In the genomic region with DNA sequence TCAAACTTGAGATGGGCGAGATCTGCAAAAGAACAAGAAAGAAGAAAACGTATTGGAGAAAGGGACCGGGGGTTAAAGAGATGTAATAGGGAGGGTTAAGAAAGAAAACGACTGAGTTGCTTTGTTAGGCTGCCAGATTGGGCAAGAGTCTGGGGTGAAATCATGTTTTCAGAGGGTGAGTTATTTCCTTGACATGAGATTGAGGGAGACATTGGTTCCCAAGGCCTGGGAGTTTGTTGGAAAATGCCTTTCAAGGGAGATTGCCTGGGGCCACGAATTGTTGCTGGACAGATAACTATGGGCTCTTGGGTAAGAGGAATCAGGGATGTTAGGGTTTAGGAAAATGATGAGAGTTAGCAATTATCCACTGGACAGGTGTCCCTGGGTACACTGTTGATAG, we compare ENCODE assay signal across 20 cellular contexts. TPM values are rescaled to one million over a fixed set of nuclear protein-coding genes. Genes with fewer than 3 reads are reported as not detected.
DNase-seq lines count a peak whose midpoint lies in the region; ATAC-seq and TF ChIP-seq lines count a peak whose summit lies in the region.
"Had no signal": no experiment of that assay in that cellular context is flagged by ENCODE, and none has a peak within 500 bp of the region (broad histone marks: within the 10 kb centered on the region; RNA-seq: fewer than 3 reads in every experiment).

No MANE protein-coding gene starts in this region.

- peaks cover 23% of the 10 kb centered on the region for H3K27me3 Mint-ChIP-seq in WTC11 (ENCODE audit: low read depth)

- ATAC-seq in WTC11 = no peak
- ATAC-seq in omental fat pad (ENCODE audit: low FRiP score) = peak; percentile 44
- no peak for ATAC-seq in HG02642 (IDR thresholded peaks at IDR 0.05; ENCODE audit: poor library complexity, unreplicated experiment)
- ATAC-seq: activated CD8-positive, alpha-beta T cell treated with anti-CD3 and anti-CD28 coated beads, Interleukin-2, amount 10 ng/mL, durations not matched to agents 7 days and 5 days; activated T-cell treated with anti-CD3 and anti-CD28 coated beads, Interleukin-2, amount 50 U/mL, for 72 hours; effector memory CD8-positive, alpha-beta T cell; gastrocnemius medialis; naive thymus-derived CD8-positive, alpha-beta T cell had no signal

- H3K9me3 Mint-ChIP-seq in WTC11 = no peaks in the 10 kb centered on the region
- H3K9me3 Mint-ChIP-seq: activated T-cell treated with anti-CD3 and anti-CD28 coated beads, Interleukin-2, amount 50 U/mL, for 72 hours; effector memory CD8-positive, alpha-beta T cell had no signal

- H3K27ac Mint-ChIP-seq in WTC11 = no peak overlapping the region
- H3K27ac Mint-ChIP-seq: activated CD8-positive, alpha-beta T cell treated with anti-CD3 and anti-CD28 coated beads, Interleukin-2, amount 10 ng/mL, durations not matched to agents 7 days and 5 days; activated T-cell treated with anti-CD3 and anti-CD28 coated beads, Interleukin-2, amount 50 U/mL, for 72 hours; effector memory CD8-positive, alpha-beta T cell had no signal

- no peaks in the 10 kb centered on the region for H3K36me3 Mint-ChIP-seq in WTC11

- H3K4me3 ChIP-seq in fibroblast of the aortic adventitia (ENCODE audit: low read depth, low read length) = no peak overlapping the region
- H3K4me3 ChIP-seq: lower lobe of right lung had no signal

- CTCF ChIA-PET in WTC11 (lab: Charles Lee) = interaction anchor here (0.9 to 3.4 kb wide), 3 partner anchors 18 to 41 kb away, joined by 4 to 14 read pairs (median 6); no protein-coding TSS in a partner anchor
- CTCF ChIA-PET in GM10248 (lab: Yijun Ruan, JAX) = interaction anchor here (1.5 to 3.6 kb wide), 2 partner anchors 9 to 26 kb away, joined by 4 to 9 read pairs; no protein-coding TSS in a partner anchor

- H3K4me1 Mint-ChIP-seq in WTC11 = peaks cover 17% of the 10 kb centered on the region

- peak overlapping the region; percentile 67 for H3K4me3 Mint-ChIP-seq in WTC11
- H3K4me3 Mint-ChIP-seq: activated CD8-positive, alpha-beta T cell treated with anti-CD3 and anti-CD28 coated beads, Interleukin-2, amount 10 ng/mL, durations not matched to agents 7 days and 5 days; activated T-cell treated with anti-CD3 and anti-CD28 coated beads, Interleukin-2, amount 50 U/mL, for 72 hours had no signal

- DNase-seq in ELR (ENCODE audit: low read depth) (peak; percentile 42), WTC11 (ENCODE audit: low spot score) (no peak), fibroblast of the aortic adventitia (ENCODE audit: low read depth) (peak; percentile 4), omental fat pad (ENCODE audit: low spot score) (no peak), GM10248 (ENCODE audit: extremely low spot score) (no peak), NCI-H2171 treated with DMSO at 0.1 percent for 48 hours (lab: John Stamatoyannopoulos, UW) (no peak), NCI-H1694 (lab: John Stamatoyannopoulos, UW) (no peak)
- DNase-seq: activated CD8-positive, alpha-beta T cell treated with anti-CD3 and anti-CD28 coated beads, Interleukin-2, amount 10 ng/mL, durations not matched to agents 7 days and 5 days; activated T-cell treated with anti-CD3 and anti-CD28 coated beads, Interleukin-2, amount 50 U/mL, for 72 hours; Calu3; central memory CD4-positive, alpha-beta T cell; effector memory CD8-positive, alpha-beta T cell; gastrocnemius medialis; lower lobe of right lung; naive thymus-derived CD8-positive, alpha-beta T cell; NCI-H2081 treated with DMSO at 0.1 percent for 48 hours; stimulated activated CD4-positive, alpha-beta T cell treated with anti-CD3 and anti-CD28 coated beads, Interleukin-15, amount 100 ng/mL, for 24 hours; stomach had no signal

- POLR2A ChIA-PET in WTC11 (lab: Charles Lee) (interaction anchor here (1.0 to 1.6 kb wide), 3 partner anchors 18 to 34 kb away, joined by 3 to 9 read pairs (median 6); a partner anchor contains a TSS), GM10248 (lab: Yijun Ruan, JAX) (no interaction called here)

- no peak for TF ChIP-seq CTCF in WTC11 (IDR thresholded peaks at IDR 0.05)
- no peak for TF ChIP-seq CTCF in fibroblast of the aortic adventitia (IDR thresholded peaks at IDR 0.05; ENCODE audit: insufficient read depth, low read length)
- TF ChIP-seq CTCF in omental fat pad (IDR thresholded peaks at IDR 0.05) = no peak
- no peak for TF ChIP-seq CTCF in GM10248 (IDR thresholded peaks at IDR 0.05; ENCODE audit: control extremely low read depth, extremely low read depth, low read depth, missing control alignments)

TF ChIP-seq in WTC11, 78 proteins besides CTCF, POLR2A, EP300 and RAD21 (continues in another document):
- TF ChIP-seq, protein P1, sequence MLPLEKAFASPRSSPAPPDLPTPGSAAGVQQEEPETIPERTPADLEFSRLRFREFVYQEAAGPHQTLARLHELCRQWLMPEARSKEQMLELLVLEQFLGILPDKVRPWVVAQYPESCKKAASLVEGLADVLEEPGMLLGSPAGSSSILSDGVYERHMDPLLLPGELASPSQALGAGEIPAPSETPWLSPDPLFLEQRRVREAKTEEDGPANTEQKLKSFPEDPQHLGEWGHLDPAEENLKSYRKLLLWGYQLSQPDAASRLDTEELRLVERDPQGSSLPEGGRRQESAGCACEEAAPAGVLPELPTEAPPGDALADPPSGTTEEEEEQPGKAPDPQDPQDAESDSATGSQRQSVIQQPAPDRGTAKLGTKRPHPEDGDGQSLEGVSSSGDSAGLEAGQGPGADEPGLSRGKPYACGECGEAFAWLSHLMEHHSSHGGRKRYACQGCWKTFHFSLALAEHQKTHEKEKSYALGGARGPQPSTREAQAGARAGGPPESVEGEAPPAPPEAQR (CRISPR knock-in tag; IDR thresholded peaks at IDR 0.05) = no peak
- TF ChIP-seq TP53 (CRISPR knock-in tag; IDR thresholded peaks at IDR 0.05) = no peak
- no peak for TF ChIP-seq ZNF232 (CRISPR knock-in tag; IDR thresholded peaks at IDR 0.05)
- no peak for TF ChIP-seq TEAD4 (CRISPR knock-in tag; IDR thresholded peaks at IDR 0.05)
- TF ChIP-seq, protein P2, sequence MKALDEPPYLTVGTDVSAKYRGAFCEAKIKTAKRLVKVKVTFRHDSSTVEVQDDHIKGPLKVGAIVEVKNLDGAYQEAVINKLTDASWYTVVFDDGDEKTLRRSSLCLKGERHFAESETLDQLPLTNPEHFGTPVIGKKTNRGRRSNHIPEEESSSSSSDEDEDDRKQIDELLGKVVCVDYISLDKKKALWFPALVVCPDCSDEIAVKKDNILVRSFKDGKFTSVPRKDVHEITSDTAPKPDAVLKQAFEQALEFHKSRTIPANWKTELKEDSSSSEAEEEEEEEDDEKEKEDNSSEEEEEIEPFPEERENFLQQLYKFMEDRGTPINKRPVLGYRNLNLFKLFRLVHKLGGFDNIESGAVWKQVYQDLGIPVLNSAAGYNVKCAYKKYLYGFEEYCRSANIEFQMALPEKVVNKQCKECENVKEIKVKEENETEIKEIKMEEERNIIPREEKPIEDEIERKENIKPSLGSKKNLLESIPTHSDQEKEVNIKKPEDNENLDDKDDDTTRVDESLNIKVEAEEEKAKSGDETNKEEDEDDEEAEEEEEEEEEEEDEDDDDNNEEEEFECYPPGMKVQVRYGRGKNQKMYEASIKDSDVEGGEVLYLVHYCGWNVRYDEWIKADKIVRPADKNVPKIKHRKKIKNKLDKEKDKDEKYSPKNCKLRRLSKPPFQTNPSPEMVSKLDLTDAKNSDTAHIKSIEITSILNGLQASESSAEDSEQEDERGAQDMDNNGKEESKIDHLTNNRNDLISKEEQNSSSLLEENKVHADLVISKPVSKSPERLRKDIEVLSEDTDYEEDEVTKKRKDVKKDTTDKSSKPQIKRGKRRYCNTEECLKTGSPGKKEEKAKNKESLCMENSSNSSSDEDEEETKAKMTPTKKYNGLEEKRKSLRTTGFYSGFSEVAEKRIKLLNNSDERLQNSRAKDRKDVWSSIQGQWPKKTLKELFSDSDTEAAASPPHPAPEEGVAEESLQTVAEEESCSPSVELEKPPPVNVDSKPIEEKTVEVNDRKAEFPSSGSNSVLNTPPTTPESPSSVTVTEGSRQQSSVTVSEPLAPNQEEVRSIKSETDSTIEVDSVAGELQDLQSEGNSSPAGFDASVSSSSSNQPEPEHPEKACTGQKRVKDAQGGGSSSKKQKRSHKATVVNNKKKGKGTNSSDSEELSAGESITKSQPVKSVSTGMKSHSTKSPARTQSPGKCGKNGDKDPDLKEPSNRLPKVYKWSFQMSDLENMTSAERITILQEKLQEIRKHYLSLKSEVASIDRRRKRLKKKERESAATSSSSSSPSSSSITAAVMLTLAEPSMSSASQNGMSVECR (CRISPR knock-in tag; IDR thresholded peaks at IDR 0.05; ENCODE audit: borderline replicate concordance) = no peak
- TF ChIP-seq MXD4 (CRISPR knock-in tag; IDR thresholded peaks at IDR 0.05; ENCODE audit: borderline replicate concordance) = no peak
- no peak for TF ChIP-seq KAT7 (CRISPR knock-in tag; IDR thresholded peaks at IDR 0.05; ENCODE audit: borderline replicate concordance)

RNA-seq across cellular contexts. Expression of a gene that starts 0.8 kb away (rescaled TPM):
- 5.1 to 5.5 TPM (median 5.3 TPM) in 3 replicates for total RNA-seq in WTC11 (2021)
- 6.0 TPM in 1 of 2 replicates, not detected in the other for total RNA-seq in fibroblast of the aortic adventitia (ENCODE audit: low replicate concordance)
- total RNA-seq in omental fat pad = 10 to 100 TPM in 3 of 4 donors, 1 to 10 TPM in 1; 3.9 to 34.4 (median 12.9) TPM
- total RNA-seq: activated CD8-positive, alpha-beta T cell treated with anti-CD3 and anti-CD28 coated beads, Interleukin-2, amount 10 ng/mL, durations not matched to agents 7 days and 5 days; activated T-cell treated with anti-CD3 and anti-CD28 coated beads, Interleukin-2, amount 50 U/mL, for 72 hours; Calu3; naive thymus-derived CD8-positive, alpha-beta T cell had no signal

RNA-seq across cellular contexts. Expression of a gene that starts 34.0 kb away (rescaled TPM):
- total RNA-seq in WTC11 (2021) (0.18 to 0.63 TPM (median 0.34 TPM) in 3 replicates), fibroblast of the aortic adventitia (ENCODE audit: low replicate concordance) (not detected in 2 replicates), omental fat pad (100 to 1,000 TPM in 2 of 4 donors, 10 to 100 TPM in 2; 72.3 to 360 (median 125) TPM)
- total RNA-seq: activated CD8-positive, alpha-beta T cell treated with anti-CD3 and anti-CD28 coated beads, Interleukin-2, amount 10 ng/mL, durations not matched to agents 7 days and 5 days; activated T-cell treated with anti-CD3 and anti-CD28 coated beads, Interleukin-2, amount 50 U/mL, for 72 hours; Calu3; naive thymus-derived CD8-positive, alpha-beta T cell; renal cortical epithelial cell had no signal

Comparison
In these comparisons a context has a peak if more than half of its experiments do, and no peak if none do; other contexts are left out.
1. DNase-seq: peak in ELR (single experiment) and fibroblast of the aortic adventitia (single experiment); none in WTC11 (single experiment), omental fat pad (single experiment), GM10248 (single experiment), NCI-H2171 treated with DMSO at 0.1 percent for 48 hours (single experiment) and NCI-H1694 (single experiment).
2. RNA of a gene that starts 34.0 kb away (total RNA-seq): 72.3 to 360 TPM in omental fat pad; 0.18 to 0.63 TPM in WTC11 and not detected in fibroblast of the aortic adventitia; every median in the first group is over 10 times any median in the second.